30 cellular contexts compared by ENCODE assay signal in the genomic region with DNA sequence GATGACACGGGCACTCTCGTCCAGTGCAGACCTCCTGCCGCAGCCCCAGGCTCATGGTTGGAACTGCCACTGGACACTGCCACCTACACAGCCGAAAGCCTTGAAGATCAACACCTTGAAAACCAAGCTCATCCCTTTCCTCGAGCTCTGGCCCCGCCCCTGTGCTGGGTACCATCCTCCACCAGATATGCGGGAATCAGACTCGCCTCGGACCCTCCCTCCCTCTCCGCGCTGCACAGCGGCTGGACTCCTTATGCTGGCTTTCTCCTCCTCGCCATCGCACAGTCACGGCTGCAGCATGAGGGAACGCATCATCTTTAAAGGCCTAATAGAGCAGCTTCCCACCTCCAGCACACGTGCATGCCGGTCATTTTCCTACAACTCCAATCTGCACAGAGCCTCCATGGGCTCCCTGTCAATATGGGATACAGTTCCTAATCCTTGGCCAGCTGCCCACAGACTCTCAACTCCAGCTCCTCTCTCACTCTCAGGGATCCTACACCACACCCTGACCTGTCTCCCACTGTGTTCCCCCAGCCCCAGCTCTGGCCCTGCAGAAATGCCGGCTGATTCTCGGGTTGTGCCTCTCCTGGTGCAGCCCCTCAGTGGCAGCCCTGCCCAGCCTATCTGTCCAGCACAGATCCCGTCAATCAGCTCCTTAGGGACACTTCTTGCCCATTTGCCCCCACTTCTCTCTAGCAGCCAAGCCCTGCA. TPM values are rescaled to one million over a fixed set of nuclear protein-coding genes. Genes with fewer than 3 reads are reported as not detected.
DNase-seq lines count a peak whose midpoint lies in the region; ATAC-seq and TF ChIP-seq lines count a peak whose summit lies in the region.
"Had no signal": no experiment of that assay in that cellular context is flagged by ENCODE, and none has a peak within 500 bp of the region (broad histone marks: within the 10 kb centered on the region; RNA-seq: fewer than 3 reads in every experiment).

No MANE protein-coding gene starts in this region.

- no peak overlapping the region for H3K27ac ChIP-seq in breast epithelium
- peak overlapping the region; percentile 25; the same call in 1 of the 2 replicates for H3K27ac ChIP-seq in KMS-11
- no peak overlapping the region for H3K27ac ChIP-seq in body of pancreas
- H3K27ac ChIP-seq: esophagus squamous epithelium, foreskin keratinocyte, heart right ventricle, right lobe of liver, SJCRH30, tibial artery had no signal

- H3K4me3 ChIP-seq in breast epithelium (no peak overlapping the region), KMS-11 (IDR thresholded peaks at IDR 0.05; ENCODE audit: insufficient read depth, low read depth, low read length) (no peak overlapping the region), body of pancreas (no peak overlapping the region)
- H3K4me3 ChIP-seq: esophagus squamous epithelium, heart right ventricle, right lobe of liver, SJCRH30, tibial artery had no signal

- H3K9me3 ChIP-seq in breast epithelium (no peaks in the 10 kb centered on the region), body of pancreas (no peaks in the 10 kb centered on the region)
- H3K9me3 ChIP-seq: esophagus squamous epithelium, heart right ventricle, right lobe of liver, SJCRH30, tibial artery had no signal

- H3K27me3 ChIP-seq in breast epithelium (no peaks in the 10 kb centered on the region), KMS-11 (ENCODE audit: insufficient read depth, low read depth) (no peaks in the 10 kb centered on the region), body of pancreas (no peaks in the 10 kb centered on the region)
- H3K27me3 ChIP-seq: esophagus squamous epithelium, foreskin keratinocyte, heart right ventricle, right lobe of liver, SJCRH30, tibial artery had no signal

- 95 to 97% methylated on average over 21 of the region's 21 CpGs for WGBS in body of pancreas, 2 donors

- intact Hi-C loops in MCF 10A (cut with micrococcal nuclease) (no loop called here), breast epithelium (cut with DNase I; ENCODE audit: low total_unique reads) (no loop called here), body of pancreas (cut with DNase I) (no loop called here)

- no peak for ATAC-seq in body of pancreas
- ATAC-seq: activated CD8-positive, alpha-beta T cell treated with anti-CD3 and anti-CD28 coated beads, Interleukin-2, amount 10 ng/mL, durations not matched to agents 7 days and 5 days; foreskin keratinocyte had no signal

- TF ChIP-seq POLR2A in breast epithelium (IDR thresholded peaks at IDR 0.05) (no peak), body of pancreas (IDR thresholded peaks at IDR 0.05) (no peak)

- no peak overlapping the region for H3K4me2 ChIP-seq in KMS-11

- peak overlapping the region; percentile 31 for H3K27ac Mint-ChIP-seq in MCF 10A (ENCODE audit: low read depth, unreplicated experiment)
- H3K27ac Mint-ChIP-seq in endothelial cell (ENCODE audit: unreplicated experiment) = no peak overlapping the region
- peak overlapping the region; percentile 18 for H3K27ac Mint-ChIP-seq in type B pancreatic cell
- H3K27ac Mint-ChIP-seq: activated CD8-positive, alpha-beta T cell treated with anti-CD3 and anti-CD28 coated beads, Interleukin-2, amount 10 ng/mL, durations not matched to agents 7 days and 5 days; activated naive CD8-positive, alpha-beta T cell treated with anti-CD3 and anti-CD28 coated beads, Interleukin-2, amount 10 ng/mL, durations not matched to agents 7 days and 5 days; activated T-helper 2 cell treated with anti-CD3 and anti-CD28 coated beads, Interferon-gamma antibody, Interleukin-2, Interleukin-4, amounts not matched to agents 10 μg/mL and 5 μg/mL and 100 μg/mL, durations not matched to agents 14 hours and 24 hours and 36 hours; dendritic cell treated with granulocyte-macrophage colony-stimulating factor and Interleukin-4, amounts not matched to agents 40 ng/mL and 50 ng/mL, for 4 days; endodermal cell; mesothelial cell of epicardium had no signal

- CTCF ChIA-PET in MCF 10A (lab: Yijun Ruan, JAX) = no interaction called here

- no TSS peak for BruUV-seq in MCF 10A (replicated peaks; lab: Mats Ljungman, UMichigan)

- no peak overlapping the region for H3K9ac ChIP-seq in KMS-11

- H3K4me1 ChIP-seq in breast epithelium = no peaks in the 10 kb centered on the region
- peaks cover 38% of the 10 kb centered on the region for H3K4me1 ChIP-seq in KMS-11 (ENCODE audit: low read depth, poor library complexity, severe bottlenecking)
- no peaks in the 10 kb centered on the region for H3K4me1 ChIP-seq in body of pancreas
- H3K4me1 ChIP-seq: esophagus squamous epithelium, foreskin keratinocyte, right lobe of liver, SJCRH30, tibial artery had no signal

- H3K27me3 Mint-ChIP-seq in MCF 10A (ENCODE audit: insufficient read depth, unreplicated experiment) = no peaks in the 10 kb centered on the region
- H3K27me3 Mint-ChIP-seq in endothelial cell (ENCODE audit: unreplicated experiment) = peaks cover 2% of the 10 kb centered on the region
- no peaks in the 10 kb centered on the region for H3K27me3 Mint-ChIP-seq in type B pancreatic cell
- H3K27me3 Mint-ChIP-seq: activated naive CD8-positive, alpha-beta T cell treated with anti-CD3 and anti-CD28 coated beads, Interleukin-2, amount 10 ng/mL, durations not matched to agents 7 days and 5 days; central memory CD8-positive, alpha-beta T cell; dendritic cell treated with granulocyte-macrophage colony-stimulating factor and Interleukin-4, amounts not matched to agents 40 ng/mL and 50 ng/mL, for 4 days; naive B cell had no signal

- POLR2A ChIA-PET in MCF 10A (lab: Yijun Ruan, JAX) = no interaction called here

- no peak for DNase-seq in MCF 10A (ENCODE audit: unreplicated experiment)
- DNase-seq in breast epithelium (ENCODE audit: low spot score in 2 of 2) = no peak
- DNase-seq in endothelial cell (ENCODE audit: low spot score) = no peak
- no peak for DNase-seq in type B pancreatic cell (ENCODE audit: extremely low spot score, unreplicated experiment)
- no peak for DNase-seq in body of pancreas
- no peak for DNase-seq in stimulated activated naive CD4-positive, alpha-beta T cell (lab: John Stamatoyannopoulos, UW)
- DNase-seq: ACHN; activated CD8-positive, alpha-beta T cell treated with anti-CD3 and anti-CD28 coated beads, Interleukin-2, amount 10 ng/mL, durations not matched to agents 7 days and 5 days; activated naive CD8-positive, alpha-beta T cell treated with anti-CD3 and anti-CD28 coated beads, Interleukin-2, amount 10 ng/mL, durations not matched to agents 7 days and 5 days; DMS53; endodermal cell; esophagus squamous epithelium; foreskin keratinocyte; GOT3; heart right ventricle; kidney; naive B cell; NCI-H1105 treated with DMSO at 0.1 percent for 48 hours; NCI-H2029 treated with DMSO at 0.1 percent for 48 hours; right lobe of liver; SJCRH30; stimulated activated CD8-positive, alpha-beta memory T cell treated with anti-CD3 and anti-CD28 coated beads, Interleukin-4, amount 100 ng/mL, for 48 hours; SW 1271; T-helper 9 cell; tibial artery had no signal

- H3K36me3 ChIP-seq in breast epithelium (peaks cover 23% of the 10 kb centered on the region), KMS-11 (ENCODE audit: insufficient read depth) (peaks cover 69% of the 10 kb centered on the region), body of pancreas (replicated peaks in 1 of 2; ENCODE audit: insufficient read depth in 1 of 2, low read depth in 2 of 2) (peaks cover 9 to 61% of the 10 kb centered on the region in 2 donors)

- H3K36me3 Mint-ChIP-seq in MCF 10A (ENCODE audit: insufficient read depth, unreplicated experiment) (peaks cover 89% of the 10 kb centered on the region), endothelial cell (ENCODE audit: low read depth, unreplicated experiment) (peaks cover 62% of the 10 kb centered on the region), type B pancreatic cell (peaks cover 57% of the 10 kb centered on the region)

- no peaks in the 10 kb centered on the region for H3K4me1 Mint-ChIP-seq in MCF 10A (ENCODE audit: insufficient read depth, unreplicated experiment)
- no peaks in the 10 kb centered on the region for H3K4me1 Mint-ChIP-seq in endothelial cell (ENCODE audit: unreplicated experiment)
- H3K4me1 Mint-ChIP-seq in type B pancreatic cell (ENCODE audit: unreplicated experiment) = no peaks in the 10 kb centered on the region
- H3K4me1 Mint-ChIP-seq: activated naive CD8-positive, alpha-beta T cell treated with anti-CD3 and anti-CD28 coated beads, Interleukin-2, amount 10 ng/mL, durations not matched to agents 7 days and 5 days; central memory CD8-positive, alpha-beta T cell; endodermal cell; mesothelial cell of epicardium had no signal

- H2AFZ ChIP-seq in KMS-11 (ENCODE audit: low read depth) = no peak overlapping the region

- TF ChIP-seq CTCF in MCF 10A (IDR thresholded peaks at IDR 0.05; ENCODE audit: unreplicated experiment) (no peak), breast epithelium (IDR thresholded peaks at IDR 0.05) (no peak), KMS-11 (conservative IDR thresholded peaks at IDR 0.05; ENCODE audit: low read depth, low read length) (no peak), endothelial cell (IDR thresholded peaks at IDR 0.05; ENCODE audit: unreplicated experiment) (no peak), type B pancreatic cell (conservative IDR thresholded peaks at IDR 0.05) (no peak), body of pancreas (IDR thresholded peaks at IDR 0.05) (no peak)

- H3K79me2 ChIP-seq in KMS-11 (ENCODE audit: insufficient read depth, low read depth) = peaks cover 58% of the 10 kb centered on the region; the same call in 1 of the 2 replicates

- H3K9me3 Mint-ChIP-seq in MCF 10A (ENCODE audit: unreplicated experiment) (no peaks in the 10 kb centered on the region), endothelial cell (ENCODE audit: unreplicated experiment) (no peaks in the 10 kb centered on the region), type B pancreatic cell (no peaks in the 10 kb centered on the region)
- H3K9me3 Mint-ChIP-seq: activated naive CD8-positive, alpha-beta T cell treated with anti-CD3 and anti-CD28 coated beads, Interleukin-2, amount 10 ng/mL, durations not matched to agents 7 days and 5 days; activated T-helper 2 cell treated with anti-CD3 and anti-CD28 coated beads, Interferon-gamma antibody, Interleukin-2, Interleukin-4, amounts not matched to agents 10 μg/mL and 5 μg/mL and 100 μg/mL, durations not matched to agents 14 hours and 24 hours and 36 hours; central memory CD8-positive, alpha-beta T cell; dendritic cell treated with granulocyte-macrophage colony-stimulating factor and Interleukin-4, amounts not matched to agents 40 ng/mL and 50 ng/mL, for 4 days; endodermal cell; mesothelial cell of epicardium; naive B cell had no signal

- H4K20me1 ChIP-seq in KMS-11 (ENCODE audit: insufficient read depth) = peaks cover 31% of the 10 kb centered on the region

- H3K4me3 Mint-ChIP-seq in MCF 10A (ENCODE audit: unreplicated experiment) = no peak overlapping the region
- H3K4me3 Mint-ChIP-seq in endothelial cell (ENCODE audit: unreplicated experiment) = peak overlapping the region; percentile 76
- no peak overlapping the region for H3K4me3 Mint-ChIP-seq in type B pancreatic cell
- H3K4me3 Mint-ChIP-seq: activated CD8-positive, alpha-beta T cell treated with anti-CD3 and anti-CD28 coated beads, Interleukin-2, amount 10 ng/mL, durations not matched to agents 7 days and 5 days; activated naive CD8-positive, alpha-beta T cell treated with anti-CD3 and anti-CD28 coated beads, Interleukin-2, amount 10 ng/mL, durations not matched to agents 7 days and 5 days; central memory CD8-positive, alpha-beta T cell; dendritic cell treated with granulocyte-macrophage colony-stimulating factor and Interleukin-4, amounts not matched to agents 40 ng/mL and 50 ng/mL, for 4 days; endodermal cell; mesothelial cell of epicardium had no signal

RNA-seq across cellular contexts. Expression of a gene that starts 23.2 kb away (rescaled TPM):
- total RNA-seq in MCF 10A (2022) (195 and 263 TPM in 2 replicates), breast epithelium (100 to 1,000 TPM; 123 to 191 (median 165) TPM), endothelial cell (ENCODE audit: unreplicated experiment) (110 TPM), type B pancreatic cell (ENCODE audit: low replicate concordance) (91.5 and 94.9 TPM in 2 replicates), body of pancreas (100 to 1,000 TPM; 104 to 112 TPM)
